ENCODE assay signal across 1 cellular context in the genomic region with DNA sequence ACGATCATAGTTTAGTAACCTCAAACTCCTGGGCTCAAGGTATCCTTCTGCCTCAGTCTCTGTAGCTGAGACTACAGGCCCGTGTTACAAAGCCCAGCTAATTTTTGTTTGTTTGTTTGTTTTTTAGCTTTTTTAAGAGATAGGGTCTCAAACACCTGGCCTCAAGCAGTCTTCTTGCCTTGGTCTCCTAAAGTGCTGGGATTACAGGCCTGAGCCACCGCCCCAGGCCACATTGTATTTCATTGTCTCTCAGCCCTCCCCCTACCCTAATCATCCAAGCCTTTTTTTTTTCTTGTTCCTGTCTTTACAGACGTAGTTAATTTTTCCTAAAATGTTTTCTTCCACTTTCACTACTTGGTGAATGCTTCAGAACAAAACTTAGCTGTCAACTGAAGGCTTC.
TF ChIP-seq lines count a peak whose summit lies in the region.

No MANE protein-coding gene starts in this region.

TF ChIP-seq in HepG2, 621 proteins besides CTCF, POLR2A, EP300 and RAD21:
- TF ChIP-seq, protein P1, sequence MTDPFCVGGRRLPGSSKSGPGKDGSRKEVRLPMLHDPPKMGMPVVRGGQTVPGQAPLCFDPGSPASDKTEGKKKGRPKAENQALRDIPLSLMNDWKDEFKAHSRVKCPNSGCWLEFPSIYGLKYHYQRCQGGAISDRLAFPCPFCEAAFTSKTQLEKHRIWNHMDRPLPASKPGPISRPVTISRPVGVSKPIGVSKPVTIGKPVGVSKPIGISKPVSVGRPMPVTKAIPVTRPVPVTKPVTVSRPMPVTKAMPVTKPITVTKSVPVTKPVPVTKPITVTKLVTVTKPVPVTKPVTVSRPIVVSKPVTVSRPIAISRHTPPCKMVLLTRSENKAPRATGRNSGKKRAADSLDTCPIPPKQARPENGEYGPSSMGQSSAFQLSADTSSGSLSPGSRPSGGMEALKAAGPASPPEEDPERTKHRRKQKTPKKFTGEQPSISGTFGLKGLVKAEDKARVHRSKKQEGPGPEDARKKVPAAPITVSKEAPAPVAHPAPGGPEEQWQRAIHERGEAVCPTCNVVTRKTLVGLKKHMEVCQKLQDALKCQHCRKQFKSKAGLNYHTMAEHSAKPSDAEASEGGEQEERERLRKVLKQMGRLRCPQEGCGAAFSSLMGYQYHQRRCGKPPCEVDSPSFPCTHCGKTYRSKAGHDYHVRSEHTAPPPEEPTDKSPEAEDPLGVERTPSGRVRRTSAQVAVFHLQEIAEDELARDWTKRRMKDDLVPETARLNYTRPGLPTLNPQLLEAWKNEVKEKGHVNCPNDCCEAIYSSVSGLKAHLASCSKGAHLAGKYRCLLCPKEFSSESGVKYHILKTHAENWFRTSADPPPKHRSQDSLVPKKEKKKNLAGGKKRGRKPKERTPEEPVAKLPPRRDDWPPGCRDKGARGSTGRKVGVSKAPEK (CRISPR knock-in tag; IDR thresholded peaks at IDR 0.05; ENCODE audit: borderline replicate concordance), result no peak
- TF ChIP-seq, protein P2, sequence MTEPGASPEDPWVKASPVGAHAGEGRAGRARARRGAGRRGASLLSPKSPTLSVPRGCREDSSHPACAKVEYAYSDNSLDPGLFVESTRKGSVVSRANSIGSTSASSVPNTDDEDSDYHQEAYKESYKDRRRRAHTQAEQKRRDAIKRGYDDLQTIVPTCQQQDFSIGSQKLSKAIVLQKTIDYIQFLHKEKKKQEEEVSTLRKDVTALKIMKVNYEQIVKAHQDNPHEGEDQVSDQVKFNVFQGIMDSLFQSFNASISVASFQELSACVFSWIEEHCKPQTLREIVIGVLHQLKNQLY (CRISPR knock-in tag; IDR thresholded peaks at IDR 0.05), result no peak
- TF ChIP-seq TCF12 (IDR thresholded peaks at IDR 0.05) (no peak), TCF12 (CRISPR knock-in tag; IDR thresholded peaks at IDR 0.05) (no peak), TCF7L2 (IDR thresholded peaks at IDR 0.05; ENCODE audit: low read depth, low read length) (no peak), ATF7 (IDR thresholded peaks at IDR 0.05) (no peak), ATF7 (CRISPR knock-in tag; IDR thresholded peaks at IDR 0.05) (no peak), ZNF883 (CRISPR knock-in tag; IDR thresholded peaks at IDR 0.05; ENCODE audit: not compliant biosample characterization) (no peak), ISX (CRISPR knock-in tag; conservative IDR thresholded peaks at IDR 0.05) (no peak), MAFG (CRISPR knock-in tag; IDR thresholded peaks at IDR 0.05) (no peak), CBX2 (IDR thresholded peaks at IDR 0.05; ENCODE audit: low read depth, low read length) (no peak), CBX2 (CRISPR knock-in tag; IDR thresholded peaks at IDR 0.05; ENCODE audit: low read depth) (no peak), GTF3A (CRISPR knock-in tag; conservative IDR thresholded peaks at IDR 0.05) (no peak), STAG1 (CRISPR knock-in tag; IDR thresholded peaks at IDR 0.05) (no peak), SATB2 (CRISPR knock-in tag; IDR thresholded peaks at IDR 0.05) (no peak), SOX6 (IDR thresholded peaks at IDR 0.05) (no peak), SOX6 (CRISPR knock-in tag; IDR thresholded peaks at IDR 0.05) (no peak), ZNF17 (CRISPR knock-in tag; IDR thresholded peaks at IDR 0.05) (no peak), YY1 (IDR thresholded peaks at IDR 0.05; ENCODE audit: insufficient read depth, insufficient replicate concordance, low read depth, low read length) (no peak)
- TF ChIP-seq, protein P3, sequence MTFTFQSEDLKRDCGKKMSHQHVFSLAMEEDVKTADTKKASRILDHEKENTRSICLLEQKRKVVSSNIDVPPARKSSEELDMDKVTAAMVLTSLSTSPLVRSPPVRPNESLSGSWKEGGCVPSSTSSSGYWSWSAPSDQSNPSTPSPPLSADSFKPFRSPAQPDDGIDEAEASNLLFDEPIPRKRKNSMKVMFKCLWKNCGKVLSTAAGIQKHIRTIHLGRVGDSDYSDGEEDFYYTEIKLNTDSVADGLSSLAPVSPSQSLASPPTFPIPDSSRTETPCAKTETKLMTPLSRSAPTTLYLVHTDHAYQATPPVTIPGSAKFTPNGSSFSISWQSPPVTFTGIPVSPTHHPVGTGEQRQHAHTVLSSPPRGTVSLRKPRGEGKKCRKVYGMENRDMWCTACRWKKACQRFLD (CRISPR knock-in tag; IDR thresholded peaks at IDR 0.05; ENCODE audit: borderline replicate concordance), result no peak
- TF ChIP-seq, protein P4, sequence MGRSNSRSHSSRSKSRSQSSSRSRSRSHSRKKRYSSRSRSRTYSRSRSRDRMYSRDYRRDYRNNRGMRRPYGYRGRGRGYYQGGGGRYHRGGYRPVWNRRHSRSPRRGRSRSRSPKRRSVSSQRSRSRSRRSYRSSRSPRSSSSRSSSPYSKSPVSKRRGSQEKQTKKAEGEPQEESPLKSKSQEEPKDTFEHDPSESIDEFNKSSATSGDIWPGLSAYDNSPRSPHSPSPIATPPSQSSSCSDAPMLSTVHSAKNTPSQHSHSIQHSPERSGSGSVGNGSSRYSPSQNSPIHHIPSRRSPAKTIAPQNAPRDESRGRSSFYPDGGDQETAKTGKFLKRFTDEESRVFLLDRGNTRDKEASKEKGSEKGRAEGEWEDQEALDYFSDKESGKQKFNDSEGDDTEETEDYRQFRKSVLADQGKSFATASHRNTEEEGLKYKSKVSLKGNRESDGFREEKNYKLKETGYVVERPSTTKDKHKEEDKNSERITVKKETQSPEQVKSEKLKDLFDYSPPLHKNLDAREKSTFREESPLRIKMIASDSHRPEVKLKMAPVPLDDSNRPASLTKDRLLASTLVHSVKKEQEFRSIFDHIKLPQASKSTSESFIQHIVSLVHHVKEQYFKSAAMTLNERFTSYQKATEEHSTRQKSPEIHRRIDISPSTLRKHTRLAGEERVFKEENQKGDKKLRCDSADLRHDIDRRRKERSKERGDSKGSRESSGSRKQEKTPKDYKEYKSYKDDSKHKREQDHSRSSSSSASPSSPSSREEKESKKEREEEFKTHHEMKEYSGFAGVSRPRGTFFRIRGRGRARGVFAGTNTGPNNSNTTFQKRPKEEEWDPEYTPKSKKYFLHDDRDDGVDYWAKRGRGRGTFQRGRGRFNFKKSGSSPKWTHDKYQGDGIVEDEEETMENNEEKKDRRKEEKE (IDR thresholded peaks at IDR 0.05), result no peak
